1 cellular context compared by ENCODE assay signal in the genomic region with DNA sequence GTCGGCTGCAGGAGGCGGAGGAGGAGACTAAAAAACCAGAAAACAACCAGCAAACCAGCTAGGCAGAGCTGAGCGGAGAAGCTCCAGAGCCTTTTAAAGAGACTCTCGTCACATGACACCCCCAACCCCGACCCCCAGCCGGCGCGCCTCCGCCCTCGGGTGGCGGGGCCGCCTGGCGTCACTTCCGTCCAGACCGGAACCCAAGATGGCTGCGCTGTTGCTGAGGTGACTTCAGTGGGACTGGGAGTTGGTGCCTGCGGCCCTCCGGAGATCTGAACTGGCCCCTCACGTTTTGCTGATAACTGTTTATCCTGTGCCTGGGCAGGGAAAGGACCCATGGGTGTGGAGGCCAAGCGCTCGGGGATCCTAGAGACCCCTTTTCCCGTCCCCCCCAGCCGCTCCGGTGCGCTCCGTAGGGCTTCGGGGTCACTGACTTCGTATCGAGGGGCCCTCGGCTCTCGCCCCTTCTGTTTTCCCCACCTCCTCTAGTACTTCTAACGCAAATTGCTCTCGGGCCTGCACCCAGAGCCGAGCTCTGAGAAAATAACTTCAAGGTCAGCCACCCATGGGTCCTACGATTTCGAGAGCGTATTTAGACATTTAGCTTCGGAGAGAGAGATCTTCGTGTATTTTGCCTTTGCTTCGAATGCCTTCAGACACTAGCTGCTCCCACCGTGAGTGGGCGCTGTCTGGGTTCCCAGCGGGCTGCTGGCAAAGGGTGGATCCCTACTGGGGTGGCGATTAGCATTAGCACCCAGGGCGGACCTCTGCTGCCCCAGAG.
TF ChIP-seq lines count a peak whose summit lies in the region.

A gene with protein sequence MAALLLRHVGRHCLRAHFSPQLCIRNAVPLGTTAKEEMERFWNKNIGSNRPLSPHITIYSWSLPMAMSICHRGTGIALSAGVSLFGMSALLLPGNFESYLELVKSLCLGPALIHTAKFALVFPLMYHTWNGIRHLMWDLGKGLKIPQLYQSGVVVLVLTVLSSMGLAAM (plus strand): TSS at position 181 of the 781 bp plus-strand sequence. CDS start 25 bp downstream, at position 206.

TF ChIP-seq in HepG2, 621 proteins besides CTCF, POLR2A, EP300 and RAD21 (continued from another document and continues in another):
- TF ChIP-seq, protein P1, sequence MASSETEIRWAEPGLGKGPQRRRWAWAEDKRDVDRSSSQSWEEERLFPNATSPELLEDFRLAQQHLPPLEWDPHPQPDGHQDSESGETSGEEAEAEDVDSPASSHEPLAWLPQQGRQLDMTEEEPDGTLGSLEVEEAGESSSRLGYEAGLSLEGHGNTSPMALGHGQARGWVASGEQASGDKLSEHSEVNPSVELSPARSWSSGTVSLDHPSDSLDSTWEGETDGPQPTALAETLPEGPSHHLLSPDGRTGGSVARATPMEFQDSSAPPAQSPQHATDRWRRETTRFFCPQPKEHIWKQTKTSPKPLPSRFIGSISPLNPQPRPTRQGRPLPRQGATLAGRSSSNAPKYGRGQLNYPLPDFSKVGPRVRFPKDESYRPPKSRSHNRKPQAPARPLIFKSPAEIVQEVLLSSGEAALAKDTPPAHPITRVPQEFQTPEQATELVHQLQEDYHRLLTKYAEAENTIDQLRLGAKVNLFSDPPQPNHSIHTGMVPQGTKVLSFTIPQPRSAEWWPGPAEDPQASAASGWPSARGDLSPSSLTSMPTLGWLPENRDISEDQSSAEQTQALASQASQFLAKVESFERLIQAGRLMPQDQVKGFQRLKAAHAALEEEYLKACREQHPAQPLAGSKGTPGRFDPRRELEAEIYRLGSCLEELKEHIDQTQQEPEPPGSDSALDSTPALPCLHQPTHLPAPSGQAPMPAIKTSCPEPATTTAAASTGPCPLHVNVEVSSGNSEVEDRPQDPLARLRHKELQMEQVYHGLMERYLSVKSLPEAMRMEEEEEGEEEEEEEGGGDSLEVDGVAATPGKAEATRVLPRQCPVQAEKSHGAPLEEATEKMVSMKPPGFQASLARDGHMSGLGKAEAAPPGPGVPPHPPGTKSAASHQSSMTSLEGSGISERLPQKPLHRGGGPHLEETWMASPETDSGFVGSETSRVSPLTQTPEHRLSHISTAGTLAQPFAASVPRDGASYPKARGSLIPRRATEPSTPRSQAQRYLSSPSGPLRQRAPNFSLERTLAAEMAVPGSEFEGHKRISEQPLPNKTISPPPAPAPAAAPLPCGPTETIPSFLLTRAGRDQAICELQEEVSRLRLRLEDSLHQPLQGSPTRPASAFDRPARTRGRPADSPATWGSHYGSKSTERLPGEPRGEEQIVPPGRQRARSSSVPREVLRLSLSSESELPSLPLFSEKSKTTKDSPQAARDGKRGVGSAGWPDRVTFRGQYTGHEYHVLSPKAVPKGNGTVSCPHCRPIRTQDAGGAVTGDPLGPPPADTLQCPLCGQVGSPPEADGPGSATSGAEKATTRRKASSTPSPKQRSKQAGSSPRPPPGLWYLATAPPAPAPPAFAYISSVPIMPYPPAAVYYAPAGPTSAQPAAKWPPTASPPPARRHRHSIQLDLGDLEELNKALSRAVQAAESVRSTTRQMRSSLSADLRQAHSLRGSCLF (CRISPR knock-in tag; IDR thresholded peaks at IDR 0.05; ENCODE audit: borderline replicate concordance), result no peak
- no peak for TF ChIP-seq GTF3A (CRISPR knock-in tag; conservative IDR thresholded peaks at IDR 0.05)
- TF ChIP-seq RXRB (CRISPR knock-in tag; IDR thresholded peaks at IDR 0.05; ENCODE audit: borderline replicate concordance), result peak; percentile 49; the same call in 1 of the 2 replicates
- no peak for TF ChIP-seq ZFAT (CRISPR knock-in tag; conservative IDR thresholded peaks at IDR 0.05)
- TF ChIP-seq PBX3 (CRISPR knock-in tag; IDR thresholded peaks at IDR 0.05; ENCODE audit: borderline replicate concordance), result no peak
- TF ChIP-seq, protein P2, sequence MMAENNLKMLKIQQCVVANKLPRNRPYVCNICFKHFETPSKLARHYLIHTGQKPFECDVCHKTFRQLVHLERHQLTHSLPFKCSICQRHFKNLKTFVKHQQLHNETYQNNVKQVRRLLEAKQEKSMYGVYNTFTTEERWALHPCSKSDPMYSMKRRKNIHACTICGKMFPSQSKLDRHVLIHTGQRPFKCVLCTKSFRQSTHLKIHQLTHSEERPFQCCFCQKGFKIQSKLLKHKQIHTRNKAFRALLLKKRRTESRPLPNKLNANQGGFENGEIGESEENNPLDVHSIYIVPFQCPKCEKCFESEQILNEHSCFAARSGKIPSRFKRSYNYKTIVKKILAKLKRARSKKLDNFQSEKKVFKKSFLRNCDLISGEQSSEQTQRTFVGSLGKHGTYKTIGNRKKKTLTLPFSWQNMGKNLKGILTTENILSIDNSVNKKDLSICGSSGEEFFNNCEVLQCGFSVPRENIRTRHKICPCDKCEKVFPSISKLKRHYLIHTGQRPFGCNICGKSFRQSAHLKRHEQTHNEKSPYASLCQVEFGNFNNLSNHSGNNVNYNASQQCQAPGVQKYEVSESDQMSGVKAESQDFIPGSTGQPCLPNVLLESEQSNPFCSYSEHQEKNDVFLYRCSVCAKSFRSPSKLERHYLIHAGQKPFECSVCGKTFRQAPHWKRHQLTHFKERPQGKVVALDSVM (CRISPR knock-in tag; IDR thresholded peaks at IDR 0.05), result no peak
- TF ChIP-seq TGIF2 (CRISPR knock-in tag; IDR thresholded peaks at IDR 0.05), result 0 out of 2 replicates have a peak, but pooled peaks have one; percentile 21
- TF ChIP-seq KDM5A (IDR thresholded peaks at IDR 0.05; ENCODE audit: borderline replicate concordance, low read length), result peak; percentile 83
- no peak; the same call in 1 of the 2 replicates for TF ChIP-seq ZBTB43 (CRISPR knock-in tag; conservative IDR thresholded peaks at IDR 0.05)
- TF ChIP-seq ZNF788 (CRISPR knock-in tag; IDR thresholded peaks at IDR 0.05; ENCODE audit: borderline replicate concordance), result peak; percentile 40; the same call in 1 of the 2 replicates
- no peak for TF ChIP-seq ZSCAN20 (CRISPR knock-in tag; IDR thresholded peaks at IDR 0.05; ENCODE audit: borderline replicate concordance)
- no peak; the same call in 1 of the 2 replicates for TF ChIP-seq NCOR1 (IDR thresholded peaks at IDR 0.05; ENCODE audit: borderline replicate concordance, low read length)
- TF ChIP-seq ZMYM4 (CRISPR knock-in tag; IDR thresholded peaks at IDR 0.05), result peak; percentile 90
- TF ChIP-seq, protein P3, sequence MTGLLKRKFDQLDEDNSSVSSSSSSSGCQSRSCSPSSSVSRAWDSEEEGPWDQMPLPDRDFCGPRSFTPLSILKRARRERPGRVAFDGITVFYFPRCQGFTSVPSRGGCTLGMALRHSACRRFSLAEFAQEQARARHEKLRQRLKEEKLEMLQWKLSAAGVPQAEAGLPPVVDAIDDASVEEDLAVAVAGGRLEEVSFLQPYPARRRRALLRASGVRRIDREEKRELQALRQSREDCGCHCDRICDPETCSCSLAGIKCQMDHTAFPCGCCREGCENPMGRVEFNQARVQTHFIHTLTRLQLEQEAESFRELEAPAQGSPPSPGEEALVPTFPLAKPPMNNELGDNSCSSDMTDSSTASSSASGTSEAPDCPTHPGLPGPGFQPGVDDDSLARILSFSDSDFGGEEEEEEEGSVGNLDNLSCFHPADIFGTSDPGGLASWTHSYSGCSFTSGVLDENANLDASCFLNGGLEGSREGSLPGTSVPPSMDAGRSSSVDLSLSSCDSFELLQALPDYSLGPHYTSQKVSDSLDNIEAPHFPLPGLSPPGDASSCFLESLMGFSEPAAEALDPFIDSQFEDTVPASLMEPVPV (CRISPR knock-in tag; IDR thresholded peaks at IDR 0.05), result 0 out of 2 replicates have a peak, but pooled peaks have one; percentile 71
- TF ChIP-seq ZNF710 (CRISPR knock-in tag; IDR thresholded peaks at IDR 0.05; ENCODE audit: borderline replicate concordance), result no peak
- peak; percentile 94 for TF ChIP-seq GATAD1 (CRISPR knock-in tag; IDR thresholded peaks at IDR 0.05)
- TF ChIP-seq LCORL (IDR thresholded peaks at IDR 0.05), result no peak
- no peak for TF ChIP-seq LCORL (CRISPR knock-in tag; IDR thresholded peaks at IDR 0.05)
- TF ChIP-seq SUZ12 (IDR thresholded peaks at IDR 0.05; ENCODE audit: low read depth, low read length), result no peak
- TF ChIP-seq KDM3A (CRISPR knock-in tag; IDR thresholded peaks at IDR 0.05; ENCODE audit: low read depth), result peak; percentile 42; the same call in 1 of the 2 replicates
- TF ChIP-seq SPEN (CRISPR knock-in tag; IDR thresholded peaks at IDR 0.05; ENCODE audit: low read depth), result no peak; the same call in 1 of the 2 replicates
- TF ChIP-seq ZNF530 (CRISPR knock-in tag; IDR thresholded peaks at IDR 0.05; ENCODE audit: low read depth), result no peak
- TF ChIP-seq RCOR2 (CRISPR knock-in tag; IDR thresholded peaks at IDR 0.05), result no peak
- no peak for TF ChIP-seq ZNF263 (CRISPR knock-in tag; IDR thresholded peaks at IDR 0.05)
- no peak for TF ChIP-seq ZNF10 (CRISPR knock-in tag; IDR thresholded peaks at IDR 0.05; ENCODE audit: borderline replicate concordance, low read depth)
- TF ChIP-seq, protein P4, sequence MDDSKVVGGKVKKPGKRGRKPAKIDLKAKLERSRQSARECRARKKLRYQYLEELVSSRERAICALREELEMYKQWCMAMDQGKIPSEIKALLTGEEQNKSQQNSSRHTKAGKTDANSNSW (CRISPR knock-in tag; IDR thresholded peaks at IDR 0.05; ENCODE audit: borderline replicate concordance), result no peak
- no peak; the same call in 1 of the 2 replicates for TF ChIP-seq ZNF143 (CRISPR knock-in tag; IDR thresholded peaks at IDR 0.05)
- 0 out of 2 replicates have a peak, but pooled peaks have one; percentile 3 for TF ChIP-seq ZNF703 (CRISPR knock-in tag; IDR thresholded peaks at IDR 0.05; ENCODE audit: borderline replicate concordance)
- TF ChIP-seq NFKBIZ (CRISPR knock-in tag; IDR thresholded peaks at IDR 0.05), result 0 out of 2 replicates have a peak, but pooled peaks have one; percentile 16
- TF ChIP-seq ATF2 (CRISPR knock-in tag; IDR thresholded peaks at IDR 0.05), result peak; percentile 38
- TF ChIP-seq, protein P5, sequence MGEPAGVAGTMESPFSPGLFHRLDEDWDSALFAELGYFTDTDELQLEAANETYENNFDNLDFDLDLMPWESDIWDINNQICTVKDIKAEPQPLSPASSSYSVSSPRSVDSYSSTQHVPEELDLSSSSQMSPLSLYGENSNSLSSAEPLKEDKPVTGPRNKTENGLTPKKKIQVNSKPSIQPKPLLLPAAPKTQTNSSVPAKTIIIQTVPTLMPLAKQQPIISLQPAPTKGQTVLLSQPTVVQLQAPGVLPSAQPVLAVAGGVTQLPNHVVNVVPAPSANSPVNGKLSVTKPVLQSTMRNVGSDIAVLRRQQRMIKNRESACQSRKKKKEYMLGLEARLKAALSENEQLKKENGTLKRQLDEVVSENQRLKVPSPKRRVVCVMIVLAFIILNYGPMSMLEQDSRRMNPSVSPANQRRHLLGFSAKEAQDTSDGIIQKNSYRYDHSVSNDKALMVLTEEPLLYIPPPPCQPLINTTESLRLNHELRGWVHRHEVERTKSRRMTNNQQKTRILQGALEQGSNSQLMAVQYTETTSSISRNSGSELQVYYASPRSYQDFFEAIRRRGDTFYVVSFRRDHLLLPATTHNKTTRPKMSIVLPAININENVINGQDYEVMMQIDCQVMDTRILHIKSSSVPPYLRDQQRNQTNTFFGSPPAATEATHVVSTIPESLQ (CRISPR knock-in tag; conservative IDR thresholded peaks at IDR 0.05), result peak; percentile 94; the same call in 1 of the 2 replicates
- no peak for TF ChIP-seq GZF1 (CRISPR knock-in tag; IDR thresholded peaks at IDR 0.05)
- TF ChIP-seq NBN (conservative IDR thresholded peaks at IDR 0.05), result no peak
- TF ChIP-seq MAFK (conservative IDR thresholded peaks at IDR 0.05 in 1 of 2, IDR thresholded peaks at IDR 0.05 in 1 of 2; ENCODE audit: low read length in 2 of 2), result no peak
- peak; percentile 72; the same call in 1 of the 2 replicates for TF ChIP-seq HDAC1 (CRISPR knock-in tag; IDR thresholded peaks at IDR 0.05)
- TF ChIP-seq MEIS1 (CRISPR knock-in tag; IDR thresholded peaks at IDR 0.05; ENCODE audit: borderline replicate concordance), result no peak
- TF ChIP-seq HNRNPK (IDR thresholded peaks at IDR 0.05; ENCODE audit: low read depth, low read length, poor library complexity, severe bottlenecking), result no peak
- no peak; the same call in 1 of the 2 replicates for TF ChIP-seq CHD2 (IDR thresholded peaks at IDR 0.05; ENCODE audit: low read depth, low read length)
- TF ChIP-seq ZNF251 (CRISPR knock-in tag; IDR thresholded peaks at IDR 0.05), result no peak
- no peak for TF ChIP-seq ZNF713 (CRISPR knock-in tag; IDR thresholded peaks at IDR 0.05)
- TF ChIP-seq ZFX (CRISPR knock-in tag; IDR thresholded peaks at IDR 0.05; ENCODE audit: low read depth), result peak; percentile 78
- no peak for TF ChIP-seq ZNF468 (CRISPR knock-in tag; IDR thresholded peaks at IDR 0.05)
